ENCODE assay signal across 13 cellular contexts in genomic region chr19:13298565-13299481, GRCh38.
DNase-seq lines count a peak whose midpoint lies in the region; ATAC-seq and TF ChIP-seq lines count a peak whose summit lies in the region.
"Had no signal": no experiment of that assay in that cellular context is flagged by ENCODE, and none has a peak within 500 bp of the region (broad histone marks: within the 10 kb centered on the region; RNA-seq: fewer than 3 reads in every experiment).

No MANE protein-coding gene starts in this region.

- H3K36me3 Mint-ChIP-seq in CD8-positive, alpha-beta T cell = no peaks in the 10 kb centered on the region
- H3K36me3 Mint-ChIP-seq in T-cell = no peaks in the 10 kb centered on the region
- H3K36me3 Mint-ChIP-seq in stimulated activated memory B cell treated with anti-CD40 and anti-IgM and Interleukin-4, amounts not matched to agents 10 μg/mL and 1 μg/mL and 100 μg/mL, for 72 hours = no peaks in the 10 kb centered on the region

- no peaks in the 10 kb centered on the region for H3K9me3 ChIP-seq in CD8-positive, alpha-beta T cell (ENCODE audit: low read length)
- no peaks in the 10 kb centered on the region for H3K9me3 ChIP-seq in hepatocyte (ENCODE audit: low read depth)

- peaks cover 50% of the 10 kb centered on the region for H3K27me3 Mint-ChIP-seq in CD8-positive, alpha-beta T cell (ENCODE audit: low read depth)
- H3K27me3 Mint-ChIP-seq in T-cell = peaks cover 46 to 52% of the 10 kb centered on the region in 2 donors
- peaks cover 68% of the 10 kb centered on the region for H3K27me3 Mint-ChIP-seq in stimulated activated memory B cell treated with anti-CD40 and anti-IgM and Interleukin-4, amounts not matched to agents 10 μg/mL and 1 μg/mL and 100 μg/mL, for 72 hours

- H3K4me3 ChIP-seq in CD8-positive, alpha-beta T cell (ENCODE audit: low read depth, low read length) = no peak overlapping the region
- H3K4me3 ChIP-seq in hepatocyte = no peak overlapping the region

- no peak overlapping the region for H2AFZ ChIP-seq in hepatocyte

- intact Hi-C loops in CD8-positive, alpha-beta T cell (cut with DNase I, micrococcal nuclease) = no loop called here

- no peaks in the 10 kb centered on the region for H3K9me2 ChIP-seq in hepatocyte (replicated peaks; ENCODE audit: insufficient read depth)

- 81% methylated on average over 46 of the region's 92 CpGs for WGBS in hepatocyte (ENCODE audit: low lambda C conversion rate, missing lambda C conversion rate)

- H3K4me1 ChIP-seq in CD8-positive, alpha-beta T cell (ENCODE audit: insufficient read depth, low read length) = no peaks in the 10 kb centered on the region
- no peaks in the 10 kb centered on the region for H3K4me1 ChIP-seq in hepatocyte (ENCODE audit: insufficient read depth)

- H3K27ac ChIP-seq in CD8-positive, alpha-beta T cell (ENCODE audit: low read depth, low read length) = no peak overlapping the region
- no peak overlapping the region for H3K27ac ChIP-seq in hepatocyte
- H3K27ac ChIP-seq: C4-2B had no signal

- CTCF ChIA-PET in CD8-positive, alpha-beta T cell (lab: Charles Lee) = no interaction called here
- CTCF ChIA-PET in T-cell (lab: Charles Lee) = interaction anchor here in 1 of 2 donors (0.7 kb wide), 1 partner anchor 216 kb away, joined by 6 read pairs; no protein-coding TSS in a partner anchor

- no peak for DNase-seq in CD8-positive, alpha-beta T cell
- DNase-seq in T-cell (no peak), hepatocyte (ENCODE audit: low spot score) (no peak), NCI-H2196 treated with DMSO at 0.1 percent for 48 hours (lab: John Stamatoyannopoulos, UW; ENCODE audit: unreplicated experiment) (no peak)
- DNase-seq: activated CD8-positive, alpha-beta T cell treated with anti-CD3 and anti-CD28 coated beads, Interleukin-2, amount 10 ng/mL, durations not matched to agents 7 days and 5 days; NCI-H187 treated with DMSO at 0.1 percent for 48 hours; stimulated activated CD4-positive, alpha-beta T cell treated with anti-CD3 and anti-CD28 coated beads, Interleukin-12 subunit alpha, Interleukin-12 subunit beta, amount 100 ng/mL, for 4 hours had no signal

- H3K27me3 ChIP-seq in CD8-positive, alpha-beta T cell (ENCODE audit: insufficient read depth, low read length) = peaks cover 3% of the 10 kb centered on the region
- no peaks in the 10 kb centered on the region for H3K27me3 ChIP-seq in hepatocyte

- no peaks in the 10 kb centered on the region for H3K79me2 ChIP-seq in hepatocyte

- no peaks in the 10 kb centered on the region for H3K36me3 ChIP-seq in CD8-positive, alpha-beta T cell (ENCODE audit: insufficient read depth, low read length)
- H3K36me3 ChIP-seq in hepatocyte (replicated peaks; ENCODE audit: insufficient read depth, low read depth) = no peaks in the 10 kb centered on the region

- H3K9me3 Mint-ChIP-seq in CD8-positive, alpha-beta T cell = no peaks in the 10 kb centered on the region
- no peaks in the 10 kb centered on the region for H3K9me3 Mint-ChIP-seq in T-cell
- no peaks in the 10 kb centered on the region for H3K9me3 Mint-ChIP-seq in stimulated activated memory B cell treated with anti-CD40 and anti-IgM and Interleukin-4, amounts not matched to agents 10 μg/mL and 1 μg/mL and 100 μg/mL, for 72 hours
- H3K9me3 Mint-ChIP-seq: activated T-helper 2 cell treated with anti-CD3 and anti-CD28 coated beads, Interferon-gamma antibody, Interleukin-2, Interleukin-4, amounts not matched to agents 10 μg/mL and 5 μg/mL and 100 μg/mL, durations not matched to agents 14 hours and 24 hours and 36 hours; dendritic cell treated with granulocyte-macrophage colony-stimulating factor and Interleukin-4, amounts not matched to agents 40 ng/mL and 50 ng/mL, for 4 days had no signal

- TF ChIP-seq CTCF in CD8-positive, alpha-beta T cell (IDR thresholded peaks at IDR 0.05) = no peak
- no peak for TF ChIP-seq CTCF in hepatocyte (IDR thresholded peaks at IDR 0.05; ENCODE audit: poor library complexity)

- no peak overlapping the region for H3K27ac Mint-ChIP-seq in CD8-positive, alpha-beta T cell
- no peak overlapping the region for H3K27ac Mint-ChIP-seq in T-cell
- no peak overlapping the region for H3K27ac Mint-ChIP-seq in stimulated activated memory B cell treated with anti-CD40 and anti-IgM and Interleukin-4, amounts not matched to agents 10 μg/mL and 1 μg/mL and 100 μg/mL, for 72 hours
- H3K27ac Mint-ChIP-seq: activated CD8-positive, alpha-beta T cell treated with anti-CD3 and anti-CD28 coated beads, Interleukin-2, amount 10 ng/mL, durations not matched to agents 7 days and 5 days; activated T-helper 2 cell treated with anti-CD3 and anti-CD28 coated beads, Interferon-gamma antibody, Interleukin-2, Interleukin-4, amounts not matched to agents 10 μg/mL and 5 μg/mL and 100 μg/mL, durations not matched to agents 14 hours and 24 hours and 36 hours; dendritic cell treated with granulocyte-macrophage colony-stimulating factor and Interleukin-4, amounts not matched to agents 40 ng/mL and 50 ng/mL, for 4 days had no signal

- no peaks in the 10 kb centered on the region for H4K20me1 ChIP-seq in hepatocyte (ENCODE audit: insufficient read depth, poor library complexity, severe bottlenecking)

- POLR2A ChIA-PET in CD8-positive, alpha-beta T cell (lab: Charles Lee) = no interaction called here
- POLR2A ChIA-PET in T-cell (lab: Charles Lee) = no interaction called here

- peak overlapping the region; percentile 41 for H3K4me2 ChIP-seq in hepatocyte

- no peak for ATAC-seq in CD8-positive, alpha-beta T cell
- ATAC-seq in T-cell (replicated peaks in 1 of 4) (no peak), HG02798 (IDR thresholded peaks at IDR 0.05; ENCODE audit: poor library complexity, unreplicated experiment) (no peak), GM18867 (IDR thresholded peaks at IDR 0.05; ENCODE audit: unreplicated experiment) (no peak)
- ATAC-seq in stimulated activated memory B cell treated with anti-CD40 and anti-IgM and Interleukin-4, amounts not matched to agents 10 μg/mL and 1 μg/mL and 100 μg/mL, for 72 hours = peak; percentile 12
- ATAC-seq: activated CD8-positive, alpha-beta T cell treated with anti-CD3 and anti-CD28 coated beads, Interleukin-2, amount 10 ng/mL, durations not matched to agents 7 days and 5 days had no signal

- peaks cover 6% of the 10 kb centered on the region for H3K4me1 Mint-ChIP-seq in CD8-positive, alpha-beta T cell (ENCODE audit: low read depth)
- H3K4me1 Mint-ChIP-seq in T-cell = peaks cover 6 to 7% (median 6%) of the 10 kb centered on the region in 3 donors
- H3K4me1 Mint-ChIP-seq in stimulated activated memory B cell treated with anti-CD40 and anti-IgM and Interleukin-4, amounts not matched to agents 10 μg/mL and 1 μg/mL and 100 μg/mL, for 72 hours = peaks cover 5% of the 10 kb centered on the region

- peak overlapping the region; percentile 50 for H3K4me3 Mint-ChIP-seq in CD8-positive, alpha-beta T cell
- peak overlapping the region; percentile 6 to 60 (median 21) for H3K4me3 Mint-ChIP-seq in T-cell
- H3K4me3 Mint-ChIP-seq in stimulated activated memory B cell treated with anti-CD40 and anti-IgM and Interleukin-4, amounts not matched to agents 10 μg/mL and 1 μg/mL and 100 μg/mL, for 72 hours = no peak overlapping the region
- H3K4me3 Mint-ChIP-seq: activated CD8-positive, alpha-beta T cell treated with anti-CD3 and anti-CD28 coated beads, Interleukin-2, amount 10 ng/mL, durations not matched to agents 7 days and 5 days; dendritic cell treated with granulocyte-macrophage colony-stimulating factor and Interleukin-4, amounts not matched to agents 40 ng/mL and 50 ng/mL, for 4 days had no signal
